Comparison of ENCODE assay signal across 12 cellular contexts in genomic region chr14:51865953-51866747, GRCh38.
A peak's percentile ranks its signal among the peaks of the same experiment; 100 is the strongest.
DNase-seq lines count a peak whose midpoint lies in the region; ATAC-seq lines count a peak whose summit lies in the region.
"Had no signal": no experiment of that assay in that cellular context is flagged by ENCODE, and none has a peak within 500 bp of the region (broad histone marks: within the 10 kb centered on the region; RNA-seq: fewer than 3 reads in every experiment).

No MANE protein-coding gene starts in this region.

- ATAC-seq in GM19468 (IDR thresholded peaks at IDR 0.05; ENCODE audit: extremely low read depth, unreplicated experiment) (peak; percentile 24), HG03460 (IDR thresholded peaks at IDR 0.05; ENCODE audit: unreplicated experiment) (peak; percentile 47), HG03025 (IDR thresholded peaks at IDR 0.05; ENCODE audit: low FRiP score, unreplicated experiment) (no peak)

- H3K4me3 ChIP-seq in GM08714 (ENCODE audit: low read length), result peak overlapping the region; percentile 15; the same call in 1 of the 2 replicates
- H3K4me3 ChIP-seq: ovary had no signal

- DNase-seq in iPS-NIHi11 (ENCODE audit: low spot score) (peak; percentile 40), NCI-H510A (lab: John Stamatoyannopoulos, UW) (no peak), SKM-1 treated with dmso at 0.1 percent for 144 hours (lab: John Stamatoyannopoulos, UW; ENCODE audit: unreplicated experiment) (no peak)
- DNase-seq in effector CD8-positive, alpha-beta T cell (lab: John Stamatoyannopoulos, UW), result no peak
- DNase-seq: DMS53, GOT3, ovary, RPMI8226 had no signal
